ENCODE assay signal across 2 cellular contexts in the genomic region with DNA sequence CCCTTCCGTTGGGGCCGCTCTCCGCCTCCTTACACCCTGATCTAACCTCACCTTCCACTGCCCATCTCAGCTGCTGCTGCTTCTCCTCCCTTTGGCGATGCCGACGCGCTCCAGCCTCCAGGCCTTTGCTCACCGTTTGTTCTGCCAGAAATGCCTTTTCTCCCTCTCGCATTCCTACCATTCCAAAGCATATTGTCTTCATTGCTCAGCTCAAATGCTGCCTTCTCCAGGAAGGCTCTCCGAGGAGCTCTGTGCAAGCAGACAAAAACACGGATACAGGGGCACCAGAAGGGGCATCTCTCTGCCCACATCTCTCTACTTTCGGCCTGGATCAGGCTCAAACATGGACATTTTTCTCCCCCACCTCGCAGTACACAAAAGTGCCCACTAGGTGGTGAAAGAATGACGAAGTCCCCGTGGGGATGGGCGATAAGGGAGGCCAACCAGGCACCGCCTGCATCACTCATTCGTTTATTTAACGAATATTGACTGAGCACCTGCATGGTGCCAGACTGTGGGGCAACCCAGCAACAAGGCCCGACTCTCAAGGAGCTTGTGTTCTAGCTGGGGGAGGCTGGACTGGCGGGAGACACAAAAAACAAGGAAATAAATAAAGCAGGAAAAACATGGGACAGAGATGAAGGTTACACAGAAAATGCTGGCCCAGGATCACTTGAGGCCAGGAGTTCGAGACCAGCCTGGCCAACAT.
TF ChIP-seq lines count a peak whose summit lies in the region.

No MANE protein-coding gene starts in this region.

TF ChIP-seq in GM23338, 12 proteins besides CTCF, POLR2A, EP300 and RAD21 (continued from another document):
- TF ChIP-seq REST (IDR thresholded peaks at IDR 0.05; ENCODE audit: unreplicated experiment), result no peak
- TF ChIP-seq, protein P1, sequence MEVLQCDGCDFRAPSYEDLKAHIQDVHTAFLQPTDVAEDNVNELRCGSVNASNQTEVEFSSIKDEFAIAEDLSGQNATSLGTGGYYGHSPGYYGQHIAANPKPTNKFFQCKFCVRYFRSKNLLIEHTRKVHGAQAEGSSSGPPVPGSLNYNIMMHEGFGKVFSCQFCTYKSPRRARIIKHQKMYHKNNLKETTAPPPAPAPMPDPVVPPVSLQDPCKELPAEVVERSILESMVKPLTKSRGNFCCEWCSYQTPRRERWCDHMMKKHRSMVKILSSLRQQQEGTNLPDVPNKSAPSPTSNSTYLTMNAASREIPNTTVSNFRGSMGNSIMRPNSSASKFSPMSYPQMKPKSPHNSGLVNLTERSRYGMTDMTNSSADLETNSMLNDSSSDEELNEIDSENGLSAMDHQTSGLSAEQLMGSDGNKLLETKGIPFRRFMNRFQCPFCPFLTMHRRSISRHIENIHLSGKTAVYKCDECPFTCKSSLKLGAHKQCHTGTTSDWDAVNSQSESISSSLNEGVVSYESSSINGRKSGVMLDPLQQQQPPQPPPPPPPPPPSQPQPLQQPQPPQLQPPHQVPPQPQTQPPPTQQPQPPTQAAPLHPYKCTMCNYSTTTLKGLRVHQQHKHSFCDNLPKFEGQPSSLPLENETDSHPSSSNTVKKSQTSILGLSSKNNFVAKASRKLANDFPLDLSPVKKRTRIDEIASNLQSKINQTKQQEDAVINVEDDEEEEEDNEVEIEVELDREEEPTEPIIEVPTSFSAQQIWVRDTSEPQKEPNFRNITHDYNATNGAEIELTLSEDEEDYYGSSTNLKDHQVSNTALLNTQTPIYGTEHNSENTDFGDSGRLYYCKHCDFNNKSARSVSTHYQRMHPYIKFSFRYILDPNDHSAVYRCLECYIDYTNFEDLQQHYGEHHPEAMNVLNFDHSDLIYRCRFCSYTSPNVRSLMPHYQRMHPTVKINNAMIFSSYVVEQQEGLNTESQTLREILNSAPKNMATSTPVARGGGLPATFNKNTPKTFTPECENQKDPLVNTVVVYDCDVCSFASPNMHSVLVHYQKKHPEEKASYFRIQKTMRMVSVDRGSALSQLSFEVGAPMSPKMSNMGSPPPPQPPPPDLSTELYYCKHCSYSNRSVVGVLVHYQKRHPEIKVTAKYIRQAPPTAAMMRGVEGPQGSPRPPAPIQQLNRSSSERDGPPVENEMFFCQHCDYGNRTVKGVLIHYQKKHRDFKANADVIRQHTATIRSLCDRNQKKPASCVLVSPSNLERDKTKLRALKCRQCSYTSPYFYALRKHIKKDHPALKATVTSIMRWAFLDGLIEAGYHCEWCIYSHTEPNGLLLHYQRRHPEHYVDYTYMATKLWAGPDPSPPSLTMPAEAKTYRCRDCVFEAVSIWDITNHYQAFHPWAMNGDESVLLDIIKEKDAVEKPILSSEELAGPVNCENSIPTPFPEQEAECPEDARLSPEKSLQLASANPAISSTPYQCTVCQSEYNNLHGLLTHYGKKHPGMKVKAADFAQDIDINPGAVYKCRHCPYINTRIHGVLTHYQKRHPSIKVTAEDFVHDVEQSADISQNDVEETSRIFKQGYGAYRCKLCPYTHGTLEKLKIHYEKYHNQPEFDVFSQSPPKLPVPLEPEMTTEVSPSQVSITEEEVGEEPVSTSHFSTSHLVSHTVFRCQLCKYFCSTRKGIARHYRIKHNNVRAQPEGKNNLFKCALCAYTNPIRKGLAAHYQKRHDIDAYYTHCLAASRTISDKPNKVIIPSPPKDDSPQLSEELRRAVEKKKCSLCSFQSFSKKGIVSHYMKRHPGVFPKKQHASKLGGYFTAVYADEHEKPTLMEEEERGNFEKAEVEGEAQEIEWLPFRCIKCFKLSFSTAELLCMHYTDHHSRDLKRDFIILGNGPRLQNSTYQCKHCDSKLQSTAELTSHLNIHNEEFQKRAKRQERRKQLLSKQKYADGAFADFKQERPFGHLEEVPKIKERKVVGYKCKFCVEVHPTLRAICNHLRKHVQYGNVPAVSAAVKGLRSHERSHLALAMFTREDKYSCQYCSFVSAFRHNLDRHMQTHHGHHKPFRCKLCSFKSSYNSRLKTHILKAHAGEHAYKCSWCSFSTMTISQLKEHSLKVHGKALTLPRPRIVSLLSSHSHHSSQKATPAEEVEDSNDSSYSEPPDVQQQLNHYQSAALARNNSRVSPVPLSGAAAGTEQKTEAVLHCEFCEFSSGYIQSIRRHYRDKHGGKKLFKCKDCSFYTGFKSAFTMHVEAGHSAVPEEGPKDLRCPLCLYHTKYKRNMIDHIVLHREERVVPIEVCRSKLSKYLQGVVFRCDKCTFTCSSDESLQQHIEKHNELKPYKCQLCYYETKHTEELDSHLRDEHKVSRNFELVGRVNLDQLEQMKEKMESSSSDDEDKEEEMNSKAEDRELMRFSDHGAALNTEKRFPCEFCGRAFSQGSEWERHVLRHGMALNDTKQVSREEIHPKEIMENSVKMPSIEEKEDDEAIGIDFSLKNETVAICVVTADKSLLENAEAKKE (CRISPR knock-in tag; IDR thresholded peaks at IDR 0.05), result peak; percentile 42
- TF ChIP-seq CREB1 (CRISPR knock-in tag; IDR thresholded peaks at IDR 0.05; ENCODE audit: low read depth), result peak; percentile 74
- TF ChIP-seq POLR2AphosphoS5 (IDR thresholded peaks at IDR 0.05; ENCODE audit: low read depth), result 0 out of 2 replicates have a peak, but pooled peaks have one; percentile 34
TF ChIP-seq in GM23338: peak in this region for 3.

TF ChIP-seq in liver, 16 proteins besides CTCF, POLR2A, EP300 and RAD21 (continued from another document):
- peak; percentile 19 for TF ChIP-seq ATF3 (IDR thresholded peaks at IDR 0.05)
TF ChIP-seq in liver: peak in this region for 8.
